Comparison of ENCODE assay signal across 8 cellular contexts in the genomic region with DNA sequence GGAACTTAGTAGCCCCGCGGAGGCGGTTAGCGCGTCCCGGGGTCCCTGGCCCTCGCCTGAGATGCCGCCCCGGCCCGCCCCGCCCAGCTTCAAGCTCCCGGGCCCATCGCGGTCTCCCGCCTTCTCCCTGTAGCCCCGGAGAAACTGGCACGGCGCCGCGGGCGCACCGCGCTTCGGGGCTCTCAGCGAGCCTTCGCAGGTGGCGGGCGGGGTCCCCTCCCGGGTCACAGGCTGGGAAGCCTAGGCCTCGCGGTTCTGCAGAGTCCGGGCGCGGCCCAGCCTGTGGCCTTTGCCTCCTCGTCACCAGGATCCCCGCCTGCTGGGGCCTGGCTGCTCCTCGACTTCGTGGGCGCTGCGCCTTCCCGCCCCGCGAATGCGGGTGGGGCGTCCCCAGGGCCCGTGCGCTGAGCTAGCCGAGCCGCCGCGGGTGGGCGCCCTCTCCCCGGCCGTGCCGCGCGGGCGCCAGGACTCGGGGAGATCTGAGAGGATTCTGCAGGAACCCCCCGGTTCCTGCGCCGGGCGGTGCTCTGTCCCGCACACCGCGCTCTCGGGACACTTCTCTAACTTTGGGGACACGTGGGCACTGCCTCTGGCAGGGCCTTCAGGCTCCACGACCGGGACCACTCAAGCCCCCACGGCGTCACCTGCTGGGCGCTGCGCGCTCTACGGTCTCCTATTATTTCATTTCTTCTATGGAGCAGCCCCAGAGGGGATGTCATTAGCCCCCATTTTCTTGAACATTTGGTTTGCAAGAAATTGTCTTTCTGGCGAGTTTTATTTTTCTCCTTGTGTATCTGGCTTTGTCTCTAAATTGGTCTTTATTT. TPM values are rescaled to one million over a fixed set of nuclear protein-coding genes. Genes with fewer than 3 reads are reported as not detected.
DNase-seq lines count a peak whose midpoint lies in the region; ATAC-seq, FAIRE-seq and TF ChIP-seq lines count a peak whose summit lies in the region.

No MANE protein-coding gene starts in this region.

- peak; percentile 70 for DNase-seq in DMS53 (lab: John Stamatoyannopoulos, UW)
- peak; percentile 18 to 71 (median 51) for DNase-seq in T-cell
- peak; percentile 31 for DNase-seq in astrocyte (ENCODE audit: low read depth)
- DNase-seq in immature natural killer cell: peak; percentile 35 to 56 (median 52)
- DNase-seq in stimulated activated CD4-positive, alpha-beta T cell treated with anti-CD3 and anti-CD28 coated beads, Interleukin-15, amount 100 ng/mL, for 24 hours: peak; percentile 79
- DNase-seq in Ammon's horn (ENCODE audit: low spot score): no peak

- no peak overlapping the region for H3K27ac ChIP-seq in HUES48 (ENCODE audit: low read depth, low read length)
- H3K27ac ChIP-seq in astrocyte (ENCODE audit: low read depth, low read length): peak overlapping the region; percentile 40

- peak overlapping the region; percentile 82 for H2AFZ ChIP-seq in astrocyte (ENCODE audit: low read depth, low read length)

- peaks cover 54% of the 10 kb centered on the region for H3K27me3 ChIP-seq in HUES48 (ENCODE audit: control insufficient read depth, insufficient read depth, low read length)
- H3K27me3 ChIP-seq in astrocyte (ENCODE audit: insufficient read depth, low read length): peaks cover under 1% of the 10 kb centered on the region

- peak overlapping the region; percentile 90 for H3K4me2 ChIP-seq in astrocyte (ENCODE audit: low read length)

- H3K27ac Mint-ChIP-seq in T-cell (peak overlapping the region; percentile 87 to 93), astrocyte (ENCODE audit: unreplicated experiment) (peak overlapping the region; percentile 67), immature natural killer cell (peak overlapping the region in 3 of 6 donors; percentile 14 to 86 (median 82))

- H3K4me1 ChIP-seq in HUES48 (ENCODE audit: control insufficient read depth, insufficient read depth, low read length): peaks cover 14% of the 10 kb centered on the region; the same call in 1 of the 2 replicates
- peaks cover 32% of the 10 kb centered on the region for H3K4me1 ChIP-seq in astrocyte (ENCODE audit: insufficient read depth, low read length)

- H3K79me2 ChIP-seq in astrocyte (ENCODE audit: insufficient read depth, low read length): peaks cover 42% of the 10 kb centered on the region

- no peaks in the 10 kb centered on the region for H3K36me3 ChIP-seq in HUES48 (ENCODE audit: control insufficient read depth, insufficient read depth, low read length)
- H3K36me3 ChIP-seq in astrocyte (ENCODE audit: insufficient read depth, low read length): no peaks in the 10 kb centered on the region

- H3K4me1 Mint-ChIP-seq in T-cell: peaks cover 29 to 43% (median 40%) of the 10 kb centered on the region in 3 donors
- peaks cover 13% of the 10 kb centered on the region for H3K4me1 Mint-ChIP-seq in astrocyte (ENCODE audit: low read depth, unreplicated experiment)
- peaks cover 15 to 25% of the 10 kb centered on the region in 2 donors for H3K4me1 Mint-ChIP-seq in immature natural killer cell

- ATAC-seq in GM21447 (IDR thresholded peaks at IDR 0.05; ENCODE audit: unreplicated experiment) (peak; percentile 44), T-cell (replicated peaks in 1 of 4) (peak; percentile 49 to 58 (median 54))

- H3K9me3 ChIP-seq in HUES48 (ENCODE audit: control insufficient read depth, insufficient read depth, low read length) (no peaks in the 10 kb centered on the region), astrocyte (ENCODE audit: insufficient read depth, low read depth, low read length) (no peaks in the 10 kb centered on the region)

- H3K4me3 ChIP-seq in HUES48 (ENCODE audit: low read depth, low read length) (peak overlapping the region; percentile 71), astrocyte (ENCODE audit: insufficient read depth, low read depth, low read length) (peak overlapping the region; percentile 68)

- H3K4me3 Mint-ChIP-seq in T-cell (peak overlapping the region; percentile 83 to 92 (median 89)), astrocyte (ENCODE audit: unreplicated experiment) (peak overlapping the region; percentile 91), immature natural killer cell (peak overlapping the region; percentile 90 to 98 (median 95))

- TF ChIP-seq CTCF in astrocyte (IDR thresholded peaks at IDR 0.05; ENCODE audit: insufficient read depth, low read depth, low read length): peak; percentile 29

- H3K9ac ChIP-seq in HUES48 (ENCODE audit: low read depth, low read length): no peak overlapping the region
- peak overlapping the region; percentile 71 for H3K9ac ChIP-seq in astrocyte (ENCODE audit: low read length)

- POLR2A ChIA-PET in T-cell (lab: Charles Lee): interaction anchor here (0.5 kb wide), 2 partner anchors 95 to 379 kb away, joined by 5 to 8 read pairs; no protein-coding TSS in a partner anchor

- peaks cover 36% of the 10 kb centered on the region for H4K20me1 ChIP-seq in astrocyte (ENCODE audit: insufficient read depth, low read length)

- no peaks in the 10 kb centered on the region for H3K9me3 Mint-ChIP-seq in T-cell
- peaks cover 1% of the 10 kb centered on the region for H3K9me3 Mint-ChIP-seq in astrocyte (ENCODE audit: unreplicated experiment)
- no peaks in the 10 kb centered on the region for H3K9me3 Mint-ChIP-seq in immature natural killer cell

- no peaks in the 10 kb centered on the region for H3K36me3 Mint-ChIP-seq in T-cell
- H3K36me3 Mint-ChIP-seq in astrocyte (ENCODE audit: low read depth, unreplicated experiment): no peaks in the 10 kb centered on the region
- H3K36me3 Mint-ChIP-seq in immature natural killer cell: no peaks in the 10 kb centered on the region

- no peak for FAIRE-seq in astrocyte (lab: Jason Lieb, UNC)

- H3K27me3 Mint-ChIP-seq in T-cell: peaks cover 0 to 5% of the 10 kb centered on the region in 2 donors
- peaks cover 16% of the 10 kb centered on the region for H3K27me3 Mint-ChIP-seq in astrocyte (ENCODE audit: low read depth, unreplicated experiment)
- H3K27me3 Mint-ChIP-seq in immature natural killer cell (ENCODE audit: low read depth in 3 of 3): peaks cover 0 to 6% (median 5%) of the 10 kb centered on the region in 3 donors

- CTCF ChIA-PET in T-cell (lab: Charles Lee): interaction anchor here (0.6 to 2.5 kb wide), 13 partner anchors 13 to 344 kb away, joined by 3 to 12 read pairs (median 4); no protein-coding TSS in a partner anchor

RNA-seq across cellular contexts. Expression of gene RGS10, which starts 0.7 kb away (rescaled TPM):
- 100 to 1,000 TPM in 4 of 5 donors, 10 to 100 TPM in 1; 77.1 to 163 (median 155) TPM for total RNA-seq in T-cell
- 40.0 and 40.1 TPM in 2 replicates for total RNA-seq in astrocyte
- 10 to 100 TPM; 11.8 to 48.4 (median 40.7) TPM for polyA plus RNA-seq in immature natural killer cell

RNA-seq across cellular contexts. Expression of gene TIAL1, which starts 53.6 kb away (rescaled TPM):
- total RNA-seq in T-cell (100 to 1,000 TPM; 147 to 197 (median 156) TPM), astrocyte (155 and 161 TPM in 2 replicates)
- polyA plus RNA-seq in immature natural killer cell: 10 to 100 TPM in 2 of 3 donors, 1 to 10 TPM in 1; 5.5 to 14.2 (median 10.9) TPM
